ENCODE assay signal across 4 cellular contexts in genomic region chr3:23344886-23345285, GRCh38.
"Had no signal": no experiment of that assay in that cellular context is flagged by ENCODE, and none has a peak within 500 bp of the region (broad histone marks: within the 10 kb centered on the region; RNA-seq: fewer than 3 reads in every experiment).

No MANE protein-coding gene starts in this region.

- DNase-seq: H9, HCEC 1CT, KBM-7 had no signal

- ATAC-seq: GM23338 had no signal

- H3K4me2 ChIP-seq: GM23338 had no signal

- H3K4me3 ChIP-seq: GM23338 had no signal

- H2AFZ ChIP-seq: GM23338 had no signal
